ENCODE assay signal across 20 cellular contexts in the genomic region with DNA sequence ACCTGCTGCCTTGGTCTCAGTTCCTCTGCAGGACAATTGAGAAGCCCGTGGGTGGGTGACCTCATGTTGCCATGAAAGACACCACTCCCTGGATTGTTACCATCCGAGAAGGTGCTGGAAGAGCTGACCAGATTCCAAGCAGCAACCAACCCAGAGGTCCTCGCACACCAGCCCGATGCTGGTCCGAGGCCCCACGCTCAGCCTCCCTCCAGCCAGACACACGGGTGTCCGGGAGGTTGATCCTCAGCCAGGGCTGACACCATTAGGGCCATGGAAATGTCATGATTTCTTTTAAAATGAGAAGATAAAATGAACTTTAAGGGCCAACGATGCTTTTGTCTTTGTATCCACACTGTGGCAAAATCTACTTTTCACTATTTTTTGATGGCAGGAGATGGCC.
"Had no signal": no experiment of that assay in that cellular context is flagged by ENCODE, and none has a peak within 500 bp of the region (broad histone marks: within the 10 kb centered on the region; RNA-seq: fewer than 3 reads in every experiment).

No MANE protein-coding gene starts in this region.

- ATAC-seq: effector memory CD8-positive, alpha-beta T cell; esophagus mucosa; gastrocnemius medialis; heart right ventricle; left cardiac atrium; left lung; left ventricle myocardium superior; lower lobe of right lung; mucosa of descending colon had no signal

- H3K4me3 ChIP-seq: colonic mucosa, esophagus squamous epithelium, gastrocnemius medialis, heart right ventricle, left lung, lower lobe of right lung, mucosa of descending colon had no signal

- H3K27ac ChIP-seq: colonic mucosa, esophagus squamous epithelium, gastrocnemius medialis, heart right ventricle, left lung, lower lobe of right lung had no signal

- H3K9me3 ChIP-seq: colonic mucosa, esophagus squamous epithelium, gastrocnemius medialis, heart right ventricle, left lung, lower lobe of right lung, mucosa of descending colon had no signal

- H3K27me3 ChIP-seq: colonic mucosa had no signal

- DNase-seq: colonic mucosa; cortex of kidney; effector CD8-positive, alpha-beta T cell; effector memory CD8-positive, alpha-beta T cell; endodermal cell; esophagus squamous epithelium; foreskin fibroblast; foreskin melanocyte; gastrocnemius medialis; glutamatergic neuron; head of caudate nucleus; heart right ventricle; hippocampal formation; left cardiac atrium; left ventricle myocardium superior; lower lobe of right lung; mesenchymal stem cell had no signal

- H3K36me3 ChIP-seq: colonic mucosa, esophagus squamous epithelium, gastrocnemius medialis, heart right ventricle, left lung, lower lobe of right lung had no signal

- H3K4me1 ChIP-seq: colonic mucosa, esophagus squamous epithelium, gastrocnemius medialis, heart right ventricle, left lung, lower lobe of right lung had no signal
